In genomic region chrX:119189115-119189514, GRCh38 we compare ENCODE assay signal across 17 cellular contexts.
"Had no signal": no experiment of that assay in that cellular context is flagged by ENCODE, and none has a peak within 500 bp of the region (broad histone marks: within the 10 kb centered on the region; RNA-seq: fewer than 3 reads in every experiment).

No MANE protein-coding gene starts in this region.

- H2AFZ ChIP-seq: neural progenitor cell had no signal

- H3K36me3 ChIP-seq: brain microvascular endothelial cell, heart left ventricle, neural progenitor cell, pancreas, stomach, thoracic aorta had no signal

- H3K9me3 ChIP-seq: heart left ventricle, pancreas, stomach, thoracic aorta had no signal

- H3K27me3 ChIP-seq: brain microvascular endothelial cell, heart left ventricle, neural progenitor cell, pancreas, stomach had no signal

- H3K4me3 ChIP-seq: neural progenitor cell, pancreas, stomach, thoracic aorta had no signal

- H3K4me2 ChIP-seq: neural progenitor cell had no signal

- FAIRE-seq: kidney, pancreas had no signal

- H3K27ac ChIP-seq: brain microvascular endothelial cell, neural progenitor cell, pancreas had no signal

- H3K4me1 ChIP-seq: neural progenitor cell, pancreas, stomach had no signal

- H3K9ac ChIP-seq: neural progenitor cell had no signal

- DNase-seq: activated CD4-positive, CD25-positive, alpha-beta regulatory T cell; activated CD8-positive, alpha-beta memory T cell treated with anti-CD3 and anti-CD28 coated beads, Interleukin-2, amount 10 ng/mL, durations not matched to agents 7 days and 5 days; activated effector memory CD4-positive, alpha-beta T cell treated with anti-CD3 and anti-CD28 coated beads, Interleukin-2, amount 50 U/mL, for 16 hours; activated T-cell treated with anti-CD3 and anti-CD28 coated beads, Interleukin-2, amount 50 U/mL, for 4 hours; amniotic stem cell; brain microvascular endothelial cell; cerebellar nuclear complex; dermis blood vessel endothelial cell; erythroblast; stimulated activated CD4-positive, alpha-beta T cell treated with anti-CD3 and anti-CD28 coated beads, Interleukin-15, amount 100 ng/mL, for 24 hours; stomach; T-helper 17 cell had no signal
